In genomic region chr22:46613606-46613997, GRCh38 we compare ENCODE assay signal across 1 cellular context.
TF ChIP-seq lines count a peak whose summit lies in the region.

No MANE protein-coding gene starts in this region.

TF ChIP-seq in IMR-90, 13 proteins besides CTCF, POLR2A, EP300 and RAD21 (continued from another document):
- TF ChIP-seq ELK1 (IDR thresholded peaks at IDR 0.05; ENCODE audit: borderline replicate concordance, low read depth, low read length) (no peak), CHD1 (IDR thresholded peaks at IDR 0.05; ENCODE audit: low read depth, low read length) (no peak), MXI1 (IDR thresholded peaks at IDR 0.05; ENCODE audit: borderline replicate concordance, low read depth, low read length) (no peak)
